In genomic region chr11:9053631-9054030, GRCh38 we compare ENCODE assay signal across 16 cellular contexts. TPM values are rescaled to one million over a fixed set of nuclear protein-coding genes. Genes with fewer than 3 reads are reported as not detected.
A peak's percentile ranks its signal among the peaks of the same experiment; 100 is the strongest.
DNase-seq lines count a peak whose midpoint lies in the region; ATAC-seq and TF ChIP-seq lines count a peak whose summit lies in the region.
"Had no signal": no experiment of that assay in that cellular context is flagged by ENCODE, and none has a peak within 500 bp of the region (broad histone marks: within the 10 kb centered on the region; RNA-seq: fewer than 3 reads in every experiment).

No MANE protein-coding gene starts in this region.

- H3K27ac ChIP-seq in RWPE2 (ENCODE audit: poor library complexity, severe bottlenecking): no peak overlapping the region
- no peak overlapping the region for H3K27ac ChIP-seq in foreskin keratinocyte
- H3K27ac ChIP-seq: neural progenitor cell had no signal

- no peak overlapping the region for H3K4me3 Mint-ChIP-seq in stimulated activated effector memory CD8-positive, alpha-beta T cell treated with anti-CD3 and anti-CD28 coated beads, Interleukin-12 subunit alpha, Interleukin-12 subunit beta, amount 100 ng/mL, for 72 hours
- H3K4me3 Mint-ChIP-seq: CD4-positive, alpha-beta T cell; neural progenitor cell; T-cell had no signal

- H3K9me3 ChIP-seq in RWPE2 (ENCODE audit: severe bottlenecking): no peaks in the 10 kb centered on the region

- H3K4me1 ChIP-seq in RWPE2 (ENCODE audit: insufficient read depth, poor library complexity, severe bottlenecking) (no peaks in the 10 kb centered on the region), foreskin keratinocyte (no peaks in the 10 kb centered on the region)

- H3K36me3 ChIP-seq in RWPE2 (ENCODE audit: low read depth): no peaks in the 10 kb centered on the region
- H3K36me3 ChIP-seq: neural progenitor cell had no signal

- no peak for TF ChIP-seq CTCF in RWPE2 (IDR thresholded peaks at IDR 0.05; ENCODE audit: poor library complexity, severe bottlenecking)
- no peak for TF ChIP-seq CTCF in foreskin keratinocyte (conservative IDR thresholded peaks at IDR 0.05)

- ATAC-seq in RWPE2 (ENCODE audit: low read depth) (0 out of 3 replicates have a peak, but pooled peaks have one; percentile 21), foreskin keratinocyte (peak; percentile 50)
- ATAC-seq in stimulated activated effector memory CD8-positive, alpha-beta T cell treated with anti-CD3 and anti-CD28 coated beads, Interleukin-12 subunit alpha, Interleukin-12 subunit beta, amount 100 ng/mL, for 72 hours: peak; percentile 16
- ATAC-seq: right cardiac atrium, T-cell had no signal

- DNase-seq in EL (peak; percentile 79), RWPE2 (ENCODE audit: low spot score) (no peak), foreskin keratinocyte (peak in 1 of 2 donors; percentile 48), NCI-H2196 treated with DMSO at 0.1 percent for 48 hours (lab: John Stamatoyannopoulos, UW; ENCODE audit: unreplicated experiment) (no peak), NCI-H146 (lab: John Stamatoyannopoulos, UW) (no peak)
- no peak for DNase-seq in stimulated activated effector memory CD8-positive, alpha-beta T cell treated with anti-CD3 and anti-CD28 coated beads, Interleukin-12 subunit alpha, Interleukin-12 subunit beta, amount 100 ng/mL, for 72 hours (ENCODE audit: low spot score in 2 of 2)
- no peak for DNase-seq in activated T-cell treated with anti-CD3 and anti-CD28 coated beads, Interleukin-2, amount 50 U/mL, for 48 hours
- DNase-seq: activated CD4-positive, CD25-positive, alpha-beta regulatory T cell; activated effector memory CD4-positive, alpha-beta T cell treated with anti-CD3 and anti-CD28 coated beads, Interleukin-2, amount 50 U/mL, for 16 hours; CD4-positive, alpha-beta T cell; GOT3; mammary epithelial cell; NCI-H774; right cardiac atrium; T-cell had no signal

- no peaks in the 10 kb centered on the region for H3K4me1 Mint-ChIP-seq in stimulated activated effector memory CD8-positive, alpha-beta T cell treated with anti-CD3 and anti-CD28 coated beads, Interleukin-12 subunit alpha, Interleukin-12 subunit beta, amount 100 ng/mL, for 72 hours
- H3K4me1 Mint-ChIP-seq: T-cell had no signal

- no peak overlapping the region for H3K27ac Mint-ChIP-seq in stimulated activated effector memory CD8-positive, alpha-beta T cell treated with anti-CD3 and anti-CD28 coated beads, Interleukin-12 subunit alpha, Interleukin-12 subunit beta, amount 100 ng/mL, for 72 hours
- H3K27ac Mint-ChIP-seq: CD4-positive, alpha-beta T cell; neural progenitor cell; T-cell had no signal

- H3K36me3 Mint-ChIP-seq in stimulated activated effector memory CD8-positive, alpha-beta T cell treated with anti-CD3 and anti-CD28 coated beads, Interleukin-12 subunit alpha, Interleukin-12 subunit beta, amount 100 ng/mL, for 72 hours: no peaks in the 10 kb centered on the region
- H3K36me3 Mint-ChIP-seq: T-cell had no signal

- H3K9me3 Mint-ChIP-seq in stimulated activated effector memory CD8-positive, alpha-beta T cell treated with anti-CD3 and anti-CD28 coated beads, Interleukin-12 subunit alpha, Interleukin-12 subunit beta, amount 100 ng/mL, for 72 hours: no peaks in the 10 kb centered on the region
- H3K9me3 Mint-ChIP-seq: CD4-positive, alpha-beta T cell; neural progenitor cell; T-cell had no signal

- H3K27me3 ChIP-seq in RWPE2 (ENCODE audit: insufficient read depth, poor library complexity, severe bottlenecking) (no peaks in the 10 kb centered on the region), foreskin keratinocyte (no peaks in the 10 kb centered on the region)
- H3K27me3 ChIP-seq: neural progenitor cell had no signal

- H3K4me3 ChIP-seq in RWPE2 (ENCODE audit: severe bottlenecking): no peak overlapping the region
- H3K4me3 ChIP-seq: neural progenitor cell had no signal

RNA-seq across cellular contexts. Expression of gene SCUBE2, which starts 37.8 kb away (rescaled TPM):
- 0.78 and 4.1 TPM in 2 replicates for total RNA-seq in foreskin keratinocyte
- polyA plus RNA-seq in foreskin keratinocyte: 1.3 and 2.8 TPM in 2 replicates

RNA-seq across cellular contexts. Expression of gene NRIP3, which starts 49.8 kb away (rescaled TPM):
- total RNA-seq in foreskin keratinocyte: 2.2 and 3.3 TPM in 2 replicates
- 1.2 TPM in 2 replicates for polyA plus RNA-seq in foreskin keratinocyte
